In the genomic region with DNA sequence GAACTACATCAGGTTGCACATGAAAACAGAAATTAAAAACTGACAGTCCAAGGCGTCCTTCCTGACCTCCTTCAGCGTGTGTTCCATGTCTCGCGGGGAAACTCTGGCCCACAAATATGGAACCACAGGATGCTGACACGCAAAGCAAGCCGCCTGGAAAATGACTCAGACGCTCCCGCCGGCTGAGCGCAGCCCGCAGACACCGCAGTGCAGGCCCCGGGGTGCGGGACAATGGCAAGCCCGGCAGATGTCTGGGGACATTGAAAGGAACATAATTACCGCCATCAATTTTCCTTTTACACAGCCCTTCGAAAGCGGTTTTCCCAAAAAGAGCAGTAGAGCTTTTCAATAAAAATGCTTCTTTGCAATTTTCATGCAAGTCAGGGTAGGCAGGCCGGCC, we compare ENCODE assay signal across 1 cellular context.
TF ChIP-seq lines count a peak whose summit lies in the region.

No MANE protein-coding gene starts in this region.

TF ChIP-seq in HepG2, 621 proteins besides CTCF, POLR2A, EP300 and RAD21 (continued from another document):
- TF ChIP-seq, protein P1, sequence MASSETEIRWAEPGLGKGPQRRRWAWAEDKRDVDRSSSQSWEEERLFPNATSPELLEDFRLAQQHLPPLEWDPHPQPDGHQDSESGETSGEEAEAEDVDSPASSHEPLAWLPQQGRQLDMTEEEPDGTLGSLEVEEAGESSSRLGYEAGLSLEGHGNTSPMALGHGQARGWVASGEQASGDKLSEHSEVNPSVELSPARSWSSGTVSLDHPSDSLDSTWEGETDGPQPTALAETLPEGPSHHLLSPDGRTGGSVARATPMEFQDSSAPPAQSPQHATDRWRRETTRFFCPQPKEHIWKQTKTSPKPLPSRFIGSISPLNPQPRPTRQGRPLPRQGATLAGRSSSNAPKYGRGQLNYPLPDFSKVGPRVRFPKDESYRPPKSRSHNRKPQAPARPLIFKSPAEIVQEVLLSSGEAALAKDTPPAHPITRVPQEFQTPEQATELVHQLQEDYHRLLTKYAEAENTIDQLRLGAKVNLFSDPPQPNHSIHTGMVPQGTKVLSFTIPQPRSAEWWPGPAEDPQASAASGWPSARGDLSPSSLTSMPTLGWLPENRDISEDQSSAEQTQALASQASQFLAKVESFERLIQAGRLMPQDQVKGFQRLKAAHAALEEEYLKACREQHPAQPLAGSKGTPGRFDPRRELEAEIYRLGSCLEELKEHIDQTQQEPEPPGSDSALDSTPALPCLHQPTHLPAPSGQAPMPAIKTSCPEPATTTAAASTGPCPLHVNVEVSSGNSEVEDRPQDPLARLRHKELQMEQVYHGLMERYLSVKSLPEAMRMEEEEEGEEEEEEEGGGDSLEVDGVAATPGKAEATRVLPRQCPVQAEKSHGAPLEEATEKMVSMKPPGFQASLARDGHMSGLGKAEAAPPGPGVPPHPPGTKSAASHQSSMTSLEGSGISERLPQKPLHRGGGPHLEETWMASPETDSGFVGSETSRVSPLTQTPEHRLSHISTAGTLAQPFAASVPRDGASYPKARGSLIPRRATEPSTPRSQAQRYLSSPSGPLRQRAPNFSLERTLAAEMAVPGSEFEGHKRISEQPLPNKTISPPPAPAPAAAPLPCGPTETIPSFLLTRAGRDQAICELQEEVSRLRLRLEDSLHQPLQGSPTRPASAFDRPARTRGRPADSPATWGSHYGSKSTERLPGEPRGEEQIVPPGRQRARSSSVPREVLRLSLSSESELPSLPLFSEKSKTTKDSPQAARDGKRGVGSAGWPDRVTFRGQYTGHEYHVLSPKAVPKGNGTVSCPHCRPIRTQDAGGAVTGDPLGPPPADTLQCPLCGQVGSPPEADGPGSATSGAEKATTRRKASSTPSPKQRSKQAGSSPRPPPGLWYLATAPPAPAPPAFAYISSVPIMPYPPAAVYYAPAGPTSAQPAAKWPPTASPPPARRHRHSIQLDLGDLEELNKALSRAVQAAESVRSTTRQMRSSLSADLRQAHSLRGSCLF (CRISPR knock-in tag; IDR thresholded peaks at IDR 0.05; ENCODE audit: borderline replicate concordance) = no peak
